11 cellular contexts compared by ENCODE assay signal in the genomic region with DNA sequence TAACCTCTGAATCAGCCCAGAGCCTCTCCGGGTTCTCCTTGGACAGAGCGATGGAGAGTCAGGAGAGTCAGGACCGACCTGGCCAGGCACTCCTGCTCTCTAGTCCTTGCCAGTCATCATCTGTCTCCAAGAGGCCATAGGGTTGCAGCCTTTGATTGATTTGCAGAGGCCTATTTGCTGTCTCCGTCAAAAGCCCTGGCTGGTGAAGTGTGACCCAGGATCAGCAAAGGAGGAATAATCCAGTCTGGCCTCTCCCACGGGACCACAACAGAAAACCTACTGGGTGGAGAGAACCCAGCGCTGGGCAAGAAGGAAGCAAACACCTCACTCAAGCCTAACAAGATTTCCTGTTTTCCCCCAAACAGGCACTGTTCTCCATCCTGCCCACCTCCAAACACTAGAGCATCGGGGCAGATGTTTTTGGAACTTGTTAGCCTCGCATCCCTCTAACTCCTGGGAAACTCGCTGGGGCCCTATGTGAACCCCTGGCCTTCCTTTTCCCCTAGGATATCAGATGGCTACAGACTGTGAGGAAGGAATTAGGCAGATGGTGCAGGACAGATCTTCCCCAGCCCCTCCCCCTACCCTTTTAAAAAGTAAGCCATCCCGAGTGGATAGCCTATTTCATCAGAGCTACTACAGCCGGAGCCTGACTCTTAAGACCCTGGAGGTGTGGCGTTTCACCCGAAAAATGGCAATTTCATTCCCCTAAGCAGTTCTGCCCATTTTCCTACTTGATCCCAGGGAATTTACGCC. TPM values are rescaled to one million over a fixed set of nuclear protein-coding genes. Genes with fewer than 3 reads are reported as not detected.
DNase-seq lines count a peak whose midpoint lies in the region; ATAC-seq, FAIRE-seq and TF ChIP-seq lines count a peak whose summit lies in the region.
"Had no signal": no experiment of that assay in that cellular context is flagged by ENCODE, and none has a peak within 500 bp of the region (broad histone marks: within the 10 kb centered on the region; RNA-seq: fewer than 3 reads in every experiment).

No MANE protein-coding gene starts in this region.

- H3K36me3 Mint-ChIP-seq in Caco-2 (ENCODE audit: insufficient read depth, unreplicated experiment) (peaks cover 96% of the 10 kb centered on the region), endodermal cell (ENCODE audit: low read depth) (peaks cover 92% of the 10 kb centered on the region), nephron (ENCODE audit: low read depth) (peaks cover 19% of the 10 kb centered on the region)

- intact Hi-C loops in Caco-2 (cut with micrococcal nuclease; ENCODE audit: unreplicated experiment) = loop anchor here (5.0 kb wide), 1 partner anchor 435 kb away; no protein-coding TSS in a partner anchor

- H3K27ac ChIP-seq in KOPT-K1 (ENCODE audit: low read depth, low read length, poor library complexity, severe bottlenecking) = peak overlapping the region; percentile 45
- H3K27ac ChIP-seq in endodermal cell (ENCODE audit: low read depth, low read length) = no peak overlapping the region
- H3K27ac ChIP-seq: C4-2B had no signal

- CTCF ChIA-PET in Caco-2 (lab: Charles Lee) = no interaction called here

- no peaks in the 10 kb centered on the region for H3K27me3 Mint-ChIP-seq in Caco-2 (ENCODE audit: insufficient read depth, unreplicated experiment)
- no peaks in the 10 kb centered on the region for H3K27me3 Mint-ChIP-seq in endodermal cell (ENCODE audit: insufficient read depth)
- peaks cover 3% of the 10 kb centered on the region for H3K27me3 Mint-ChIP-seq in nephron (ENCODE audit: low read depth)

- H3K9me3 ChIP-seq in Caco-2 (no peaks in the 10 kb centered on the region), KOPT-K1 (ENCODE audit: insufficient read depth, low read length, poor library complexity, severe bottlenecking) (no peaks in the 10 kb centered on the region), endodermal cell (ENCODE audit: control insufficient read depth, low read length) (no peaks in the 10 kb centered on the region)

- no peaks in the 10 kb centered on the region for H3K27me3 ChIP-seq in Caco-2 (replicated peaks; ENCODE audit: control insufficient read depth, insufficient read depth, low read length)
- H3K27me3 ChIP-seq in endodermal cell (ENCODE audit: control insufficient read depth, insufficient read depth, low read length, poor library complexity, severe bottlenecking) = no peaks in the 10 kb centered on the region

- POLR2A ChIA-PET in Caco-2 (lab: Charles Lee) = interaction anchor here (0.6 kb wide), 1 partner anchor 401 kb away, joined by 3 read pairs; no protein-coding TSS in a partner anchor

- BruUV-seq in Caco-2 (replicated peaks; lab: Mats Ljungman, UMichigan) = no TSS peak

- H3K4me1 ChIP-seq in Caco-2 (0 out of 2 replicates have a peak, but pooled peaks cover 3% of the 10 kb centered on the region), endodermal cell (ENCODE audit: control insufficient read depth, insufficient read depth, low read length) (peaks cover 16% of the 10 kb centered on the region)

- no peaks in the 10 kb centered on the region for H3K9me3 Mint-ChIP-seq in Caco-2 (ENCODE audit: unreplicated experiment)
- H3K9me3 Mint-ChIP-seq in endodermal cell = no peaks in the 10 kb centered on the region
- no peaks in the 10 kb centered on the region for H3K9me3 Mint-ChIP-seq in nephron

- no peak for FAIRE-seq in H54 (lab: Jason Lieb, UNC)

- H3K27ac Mint-ChIP-seq in Caco-2 (ENCODE audit: unreplicated experiment) (peak overlapping the region; percentile 31), endodermal cell (peak overlapping the region; percentile 88), nephron (peak overlapping the region; percentile 76 to 83 (median 82))

- 94 to 97% methylated on average over 9 to 14 of the region's 14 CpGs for WGBS in endodermal cell (ENCODE audit: insufficient coverage in 1 of 2, insufficient read length in 1 of 2), 2 experiments

- TF ChIP-seq POLR2A in H54 (IDR thresholded peaks at IDR 0.05; ENCODE audit: low read depth, low read length) = no peak

- no peak overlapping the region for H3K9ac ChIP-seq in endodermal cell (ENCODE audit: extremely low read depth, low read length, poor library complexity, severe bottlenecking)

- H3K36me3 ChIP-seq in Caco-2 (ENCODE audit: control insufficient read depth, insufficient read depth, low read length) (peaks cover 3% of the 10 kb centered on the region), KOPT-K1 (ENCODE audit: insufficient read depth, low read length) (peaks cover 11% of the 10 kb centered on the region; the same call in 1 of the 2 replicates), endodermal cell (ENCODE audit: control insufficient read depth, insufficient read depth, low read length) (peaks cover 96% of the 10 kb centered on the region)

- DNase-seq in Caco-2 (no peak), endodermal cell (no peak), putamen (ENCODE audit: low spot score) (no peak), H54 (ENCODE audit: insufficient read length, low spot score) (no peak), DMS79 (lab: John Stamatoyannopoulos, UW) (no peak)
- DNase-seq: NCI-H510A, SW 1271 had no signal

- H3K4me3 Mint-ChIP-seq in Caco-2 (ENCODE audit: unreplicated experiment) (no peak overlapping the region), endodermal cell (no peak overlapping the region), nephron (no peak overlapping the region)

- TF ChIP-seq CTCF in Caco-2 (IDR thresholded peaks at IDR 0.05; ENCODE audit: insufficient read depth in 1 of 2, low read depth in 1 of 2, low read length in 1 of 2, severe bottlenecking in 1 of 2, unreplicated experiment in 1 of 2) = no peak
- no peak for TF ChIP-seq CTCF in endodermal cell (conservative IDR thresholded peaks at IDR 0.05)
- no peak for TF ChIP-seq CTCF in nephron (IDR thresholded peaks at IDR 0.05; ENCODE audit: unreplicated experiment in 3 of 3)

- no peak for ATAC-seq in GM18909 (IDR thresholded peaks at IDR 0.05; ENCODE audit: poor library complexity, unreplicated experiment)

- H3K4me1 Mint-ChIP-seq in Caco-2 (ENCODE audit: low read depth, unreplicated experiment) (peaks cover 7% of the 10 kb centered on the region), endodermal cell (peaks cover 15% of the 10 kb centered on the region), nephron (peaks cover 36% of the 10 kb centered on the region)

- H3K4me3 ChIP-seq in Caco-2 (ENCODE audit: low read depth, low read length) (no peak overlapping the region), endodermal cell (ENCODE audit: low read length) (no peak overlapping the region)

RNA-seq across cellular contexts. Expression of gene PODXL, which starts 54.3 kb away (rescaled TPM):
- total RNA-seq in Caco-2 (2022) = 243 and 278 TPM in 2 replicates
- 100 to 1,000 TPM; 523 to 701 TPM for total RNA-seq in endodermal cell
- 279 TPM for polyA plus RNA-seq in endodermal cell (2013, experiment 1 of 2)
- 257 TPM for polyA plus RNA-seq in endodermal cell (2013, experiment 2 of 2)

Comparison
In these comparisons a context has a peak if more than half of its experiments do, and no peak if none do; other contexts are left out.
1. H3K27ac Mint-ChIP-seq: peak in every context shown above with its lines; median percentile 88 in endodermal cell; 82 in nephron; 31 in Caco-2.